ENCODE assay signal across 24 cellular contexts in genomic region chr2:240875228-240876034, GRCh38. TPM values are rescaled to one million over a fixed set of nuclear protein-coding genes. Genes with fewer than 3 reads are reported as not detected.
"Had no signal": no experiment of that assay in that cellular context is flagged by ENCODE, and none has a peak within 500 bp of the region (broad histone marks: within the 10 kb centered on the region; RNA-seq: fewer than 3 reads in every experiment).

No MANE protein-coding gene starts in this region.

- DNase-seq: activated CD4-positive, alpha-beta T cell treated with anti-CD3 and anti-CD28 coated beads, Interleukin-2, amount 10 ng/mL, durations not matched to agents 24 days and 14 days; activated CD8-positive, alpha-beta T cell treated with anti-CD3 and anti-CD28 coated beads for 36 hours; activated naive CD4-positive, alpha-beta T cell treated with anti-CD3 and anti-CD28 coated beads for 36 hours; activated T-cell treated with anti-CD3 and anti-CD28 coated beads, Interleukin-2, amount 50 U/mL, for 1 hour; foreskin keratinocyte; left ventricle myocardium superior; mesenchymal stem cell; naive B cell; sigmoid colon; stimulated activated naive B cell treated with anti-CD40 and anti-IgM and Interleukin-4, amounts not matched to agents 10 μg/mL and 1 μg/mL and 100 μg/mL, for 72 hours; SW 1271 had no signal

- H3K36me3 ChIP-seq: neural progenitor cell, pancreas, sigmoid colon, thoracic aorta had no signal

- H3K27me3 Mint-ChIP-seq: activated CD4-positive, alpha-beta T cell treated with anti-CD3 and anti-CD28 coated beads, Interleukin-2, amount 10 ng/mL, durations not matched to agents 24 days and 14 days; activated CD8-positive, alpha-beta T cell treated with anti-CD3 and anti-CD28 coated beads for 36 hours; activated T-helper 17 cell treated with anti-CD3 and anti-CD28 coated beads, Interleukin-2, amount 50 U/mL, for 72 hours had no signal

- H3K27ac Mint-ChIP-seq: activated CD4-positive, alpha-beta T cell treated with anti-CD3 and anti-CD28 coated beads, Interleukin-2, amount 10 ng/mL, durations not matched to agents 24 days and 14 days; activated CD8-positive, alpha-beta T cell treated with anti-CD3 and anti-CD28 coated beads for 36 hours; activated naive CD4-positive, alpha-beta T cell treated with anti-CD3 and anti-CD28 coated beads for 36 hours; activated T-helper 17 cell treated with anti-CD3 and anti-CD28 coated beads, Interleukin-2, amount 50 U/mL, for 72 hours; naive B cell; neural progenitor cell; stimulated activated naive B cell treated with anti-CD40 and anti-IgM and Interleukin-4, amounts not matched to agents 10 μg/mL and 1 μg/mL and 100 μg/mL, for 72 hours; T-helper 2 cell treated with Interferon-gamma antibody and Interleukin-4, amounts not matched to agents 5 μg/mL and 100 μg/mL, for 36 hours had no signal

- H3K4me3 ChIP-seq: body of pancreas, dorsolateral prefrontal cortex, mucosa of descending colon, neural progenitor cell, pancreas, sigmoid colon, thoracic aorta had no signal

- H3K4me3 Mint-ChIP-seq: activated CD4-positive, alpha-beta T cell treated with anti-CD3 and anti-CD28 coated beads, Interleukin-2, amount 10 ng/mL, durations not matched to agents 24 days and 14 days; activated CD8-positive, alpha-beta T cell treated with anti-CD3 and anti-CD28 coated beads for 36 hours; activated naive CD4-positive, alpha-beta T cell treated with anti-CD3 and anti-CD28 coated beads for 36 hours; activated T-helper 17 cell treated with anti-CD3 and anti-CD28 coated beads, Interleukin-2, amount 50 U/mL, for 72 hours; naive B cell; neural progenitor cell; stimulated activated naive B cell treated with anti-CD40 and anti-IgM and Interleukin-4, amounts not matched to agents 10 μg/mL and 1 μg/mL and 100 μg/mL, for 72 hours; T-helper 2 cell treated with Interferon-gamma antibody and Interleukin-4, amounts not matched to agents 5 μg/mL and 100 μg/mL, for 36 hours had no signal

- H3K36me3 Mint-ChIP-seq: naive B cell; neural progenitor cell; stimulated activated naive B cell treated with anti-CD40 and anti-IgM and Interleukin-4, amounts not matched to agents 10 μg/mL and 1 μg/mL and 100 μg/mL, for 72 hours had no signal

- H3K9ac ChIP-seq: neural progenitor cell had no signal

- H3K4me2 ChIP-seq: neural progenitor cell had no signal

- H3K4me1 Mint-ChIP-seq: activated CD4-positive, alpha-beta T cell treated with anti-CD3 and anti-CD28 coated beads, Interleukin-2, amount 10 ng/mL, durations not matched to agents 24 days and 14 days; activated T-helper 17 cell treated with anti-CD3 and anti-CD28 coated beads, Interleukin-2, amount 50 U/mL, for 72 hours; naive B cell; stimulated activated naive B cell treated with anti-CD40 and anti-IgM and Interleukin-4, amounts not matched to agents 10 μg/mL and 1 μg/mL and 100 μg/mL, for 72 hours had no signal

- H2AFZ ChIP-seq: neural progenitor cell had no signal

- H3K4me1 ChIP-seq: body of pancreas, foreskin keratinocyte, neural progenitor cell, sigmoid colon had no signal

- FAIRE-seq: colon, pancreas had no signal

- H3K9me3 Mint-ChIP-seq: activated CD4-positive, alpha-beta T cell treated with anti-CD3 and anti-CD28 coated beads, Interleukin-2, amount 10 ng/mL, durations not matched to agents 24 days and 14 days; activated CD8-positive, alpha-beta T cell treated with anti-CD3 and anti-CD28 coated beads for 36 hours; activated naive CD4-positive, alpha-beta T cell treated with anti-CD3 and anti-CD28 coated beads for 36 hours; activated T-helper 17 cell treated with anti-CD3 and anti-CD28 coated beads, Interleukin-2, amount 50 U/mL, for 72 hours; naive B cell; neural progenitor cell; stimulated activated naive B cell treated with anti-CD40 and anti-IgM and Interleukin-4, amounts not matched to agents 10 μg/mL and 1 μg/mL and 100 μg/mL, for 72 hours; T-helper 2 cell treated with Interferon-gamma antibody and Interleukin-4, amounts not matched to agents 5 μg/mL and 100 μg/mL, for 36 hours had no signal

- H3K27me3 ChIP-seq: body of pancreas, foreskin keratinocyte, neural progenitor cell, pancreas, sigmoid colon had no signal

- H3K9me3 ChIP-seq: body of pancreas, mucosa of descending colon, pancreas, sigmoid colon, thoracic aorta had no signal

- H3K27ac ChIP-seq: body of pancreas, dorsolateral prefrontal cortex, foreskin keratinocyte, neural progenitor cell, pancreas, sigmoid colon, thoracic aorta had no signal

- ATAC-seq: activated CD8-positive, alpha-beta T cell treated with anti-CD3 and anti-CD28 coated beads for 36 hours; activated T-helper 17 cell treated with anti-CD3 and anti-CD28 coated beads, Interleukin-2, amount 50 U/mL, for 72 hours; foreskin keratinocyte; left ventricle myocardium superior; stimulated activated naive B cell treated with anti-CD40 and anti-IgM and Interleukin-4, amounts not matched to agents 10 μg/mL and 1 μg/mL and 100 μg/mL, for 72 hours had no signal

RNA-seq across cellular contexts. Expression of gene AGXT, which starts 6.8 kb away (rescaled TPM):
- total RNA-seq: activated CD4-positive, alpha-beta T cell treated with anti-CD3 and anti-CD28 coated beads, Interleukin-2, amount 10 ng/mL, durations not matched to agents 24 days and 14 days; activated CD8-positive, alpha-beta T cell treated with anti-CD3 and anti-CD28 coated beads for 36 hours; activated naive CD4-positive, alpha-beta T cell treated with anti-CD3 and anti-CD28 coated beads for 36 hours; activated T-helper 17 cell treated with anti-CD3 and anti-CD28 coated beads, Interleukin-2, amount 50 U/mL, for 72 hours; cardiac septum; epithelial cell of proximal tubule; fibroblast of lung; foreskin keratinocyte; sigmoid colon; thoracic aorta had no signal
- polyA plus RNA-seq: fibroblast of lung, foreskin keratinocyte had no signal

RNA-seq across cellular contexts. Expression of gene MAB21L4, which starts 20.5 kb away (rescaled TPM):
- total RNA-seq: activated CD4-positive, alpha-beta T cell treated with anti-CD3 and anti-CD28 coated beads, Interleukin-2, amount 10 ng/mL, durations not matched to agents 24 days and 14 days; activated CD8-positive, alpha-beta T cell treated with anti-CD3 and anti-CD28 coated beads for 36 hours; activated naive CD4-positive, alpha-beta T cell treated with anti-CD3 and anti-CD28 coated beads for 36 hours; activated T-helper 17 cell treated with anti-CD3 and anti-CD28 coated beads, Interleukin-2, amount 50 U/mL, for 72 hours; cardiac septum; fibroblast of lung; left ventricle myocardium superior; sigmoid colon; thoracic aorta had no signal
- polyA plus RNA-seq: fibroblast of lung had no signal

RNA-seq across cellular contexts. Expression of gene CROCC2, which starts 30.7 kb away (rescaled TPM):
- total RNA-seq: activated CD4-positive, alpha-beta T cell treated with anti-CD3 and anti-CD28 coated beads, Interleukin-2, amount 10 ng/mL, durations not matched to agents 24 days and 14 days; activated CD8-positive, alpha-beta T cell treated with anti-CD3 and anti-CD28 coated beads for 36 hours; activated naive CD4-positive, alpha-beta T cell treated with anti-CD3 and anti-CD28 coated beads for 36 hours; activated T-helper 17 cell treated with anti-CD3 and anti-CD28 coated beads, Interleukin-2, amount 50 U/mL, for 72 hours; cardiac septum; epithelial cell of proximal tubule; foreskin keratinocyte; kidney epithelial cell; left ventricle myocardium superior; sigmoid colon; thoracic aorta had no signal
- polyA plus RNA-seq: foreskin keratinocyte had no signal

RNA-seq across cellular contexts. Expression of gene KIF1A, which starts 55.4 kb away (rescaled TPM):
- total RNA-seq: fibroblast of lung, foreskin keratinocyte had no signal
- polyA plus RNA-seq: foreskin keratinocyte had no signal
